ENCODE assay signal across 1 cellular context in the genomic region with DNA sequence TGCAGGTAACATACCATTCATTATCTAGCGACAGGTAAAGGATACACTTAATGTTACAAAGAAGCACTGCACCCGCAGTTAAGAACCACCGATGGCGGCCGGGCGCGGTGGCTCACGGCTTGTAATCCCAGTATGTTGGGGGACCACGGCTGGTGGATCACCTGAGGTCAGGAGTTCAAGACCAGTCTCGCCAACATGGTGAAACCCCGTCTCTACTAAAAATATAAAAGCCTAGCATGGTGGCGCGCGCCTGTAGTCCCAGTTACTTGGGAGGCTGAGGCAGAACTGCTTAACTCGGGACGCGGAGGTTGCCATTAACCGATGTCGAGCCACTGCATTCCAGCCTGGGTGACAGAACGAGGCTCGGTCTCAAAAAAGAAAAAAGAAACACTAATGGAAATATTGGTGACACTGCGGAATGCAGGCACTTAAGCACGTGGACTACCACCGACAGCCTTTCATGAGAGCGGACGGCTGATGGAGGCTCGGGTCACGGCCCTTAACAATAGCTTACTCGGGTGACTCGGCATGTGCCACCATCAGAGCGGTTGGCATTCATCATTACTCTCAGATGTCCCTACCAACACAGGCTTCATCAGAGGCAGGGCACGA.
TF ChIP-seq lines count a peak whose summit lies in the region.

No MANE protein-coding gene starts in this region.

TF ChIP-seq in K562, 482 proteins besides CTCF, POLR2A, EP300 and RAD21 (continued from another document and continues in another):
- TF ChIP-seq JUN (IDR thresholded peaks at IDR 0.05; ENCODE audit: borderline replicate concordance, low read depth, low read length) (no peak), JUN (CRISPR knock-in tag; IDR thresholded peaks at IDR 0.05; ENCODE audit: borderline replicate concordance) (peak; percentile 95; the same call in 1 of the 2 replicates), SAFB (IDR thresholded peaks at IDR 0.05; ENCODE audit: borderline replicate concordance, low read depth, low read length) (no peak), MAFG (tag; conservative IDR thresholded peaks at IDR 0.05) (peak; percentile 32; the same call in 1 of the 2 replicates), SREBF2 (CRISPR knock-in tag; IDR thresholded peaks at IDR 0.05) (no peak; the same call in 1 of the 2 replicates), PTBP1 (IDR thresholded peaks at IDR 0.05; ENCODE audit: low read depth, low read length) (0 out of 2 replicates have a peak, but pooled peaks have one; percentile 18), ZNF717 (CRISPR knock-in tag; IDR thresholded peaks at IDR 0.05) (no peak), MEIS2 (IDR thresholded peaks at IDR 0.05; ENCODE audit: partially characterized antibody) (no peak), CEBPG (CRISPR knock-in tag; IDR thresholded peaks at IDR 0.05) (peak; percentile 61; the same call in 1 of the 2 replicates), CEBPG (tag; conservative IDR thresholded peaks at IDR 0.05 in 1 of 2, IDR thresholded peaks at IDR 0.05 in 1 of 2) (no peak), CXXC5 (CRISPR knock-in tag; IDR thresholded peaks at IDR 0.05) (no peak), ATF7 (IDR thresholded peaks at IDR 0.05) (no peak), ZNF232 (CRISPR knock-in tag; IDR thresholded peaks at IDR 0.05) (peak; percentile 13; the same call in 1 of the 2 replicates), PHTF2 (CRISPR knock-in tag; IDR thresholded peaks at IDR 0.05) (no peak), FOXA3 (CRISPR knock-in tag; conservative IDR thresholded peaks at IDR 0.05 in 1 of 2, IDR thresholded peaks at IDR 0.05 in 1 of 2) (peak in 1 of 2 experiments; percentile 65; a peak in 1 of 4 replicates), XRCC3 (IDR thresholded peaks at IDR 0.05) (no peak), HDGF (IDR thresholded peaks at IDR 0.05) (0 out of 2 replicates have a peak, but pooled peaks have one; percentile 28), ZNF24 (IDR thresholded peaks at IDR 0.05) (no peak), CHD1 (IDR thresholded peaks at IDR 0.05; ENCODE audit: low read length) (peak; percentile 98), TAF15 (IDR thresholded peaks at IDR 0.05; ENCODE audit: low read depth, low read length) (peak; percentile 78; the same call in 1 of the 2 replicates), KAT7 (CRISPR knock-in tag; IDR thresholded peaks at IDR 0.05; ENCODE audit: borderline replicate concordance) (peak; percentile 91; the same call in 1 of the 2 replicates), E2F3 (CRISPR knock-in tag; IDR thresholded peaks at IDR 0.05) (no peak), ZBED1 (IDR thresholded peaks at IDR 0.05) (no peak), ZNF282 (CRISPR knock-in tag; IDR thresholded peaks at IDR 0.05) (no peak), ZNF12 (CRISPR knock-in tag; IDR thresholded peaks at IDR 0.05) (no peak; the same call in 1 of the 2 replicates), BRF1 (IDR thresholded peaks at IDR 0.05; ENCODE audit: borderline replicate concordance, extremely low read depth, insufficient read length) (no peak), ILK (tag; IDR thresholded peaks at IDR 0.05; ENCODE audit: borderline replicate concordance, low read depth) (no peak), RBM22 (IDR thresholded peaks at IDR 0.05; ENCODE audit: low read depth, low read length, poor library complexity, severe bottlenecking) (peak; percentile 87)
- TF ChIP-seq, protein P1, sequence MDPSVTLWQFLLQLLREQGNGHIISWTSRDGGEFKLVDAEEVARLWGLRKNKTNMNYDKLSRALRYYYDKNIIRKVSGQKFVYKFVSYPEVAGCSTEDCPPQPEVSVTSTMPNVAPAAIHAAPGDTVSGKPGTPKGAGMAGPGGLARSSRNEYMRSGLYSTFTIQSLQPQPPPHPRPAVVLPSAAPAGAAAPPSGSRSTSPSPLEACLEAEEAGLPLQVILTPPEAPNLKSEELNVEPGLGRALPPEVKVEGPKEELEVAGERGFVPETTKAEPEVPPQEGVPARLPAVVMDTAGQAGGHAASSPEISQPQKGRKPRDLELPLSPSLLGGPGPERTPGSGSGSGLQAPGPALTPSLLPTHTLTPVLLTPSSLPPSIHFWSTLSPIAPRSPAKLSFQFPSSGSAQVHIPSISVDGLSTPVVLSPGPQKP (CRISPR knock-in tag; IDR thresholded peaks at IDR 0.05), result no peak
- TF ChIP-seq, protein P2, sequence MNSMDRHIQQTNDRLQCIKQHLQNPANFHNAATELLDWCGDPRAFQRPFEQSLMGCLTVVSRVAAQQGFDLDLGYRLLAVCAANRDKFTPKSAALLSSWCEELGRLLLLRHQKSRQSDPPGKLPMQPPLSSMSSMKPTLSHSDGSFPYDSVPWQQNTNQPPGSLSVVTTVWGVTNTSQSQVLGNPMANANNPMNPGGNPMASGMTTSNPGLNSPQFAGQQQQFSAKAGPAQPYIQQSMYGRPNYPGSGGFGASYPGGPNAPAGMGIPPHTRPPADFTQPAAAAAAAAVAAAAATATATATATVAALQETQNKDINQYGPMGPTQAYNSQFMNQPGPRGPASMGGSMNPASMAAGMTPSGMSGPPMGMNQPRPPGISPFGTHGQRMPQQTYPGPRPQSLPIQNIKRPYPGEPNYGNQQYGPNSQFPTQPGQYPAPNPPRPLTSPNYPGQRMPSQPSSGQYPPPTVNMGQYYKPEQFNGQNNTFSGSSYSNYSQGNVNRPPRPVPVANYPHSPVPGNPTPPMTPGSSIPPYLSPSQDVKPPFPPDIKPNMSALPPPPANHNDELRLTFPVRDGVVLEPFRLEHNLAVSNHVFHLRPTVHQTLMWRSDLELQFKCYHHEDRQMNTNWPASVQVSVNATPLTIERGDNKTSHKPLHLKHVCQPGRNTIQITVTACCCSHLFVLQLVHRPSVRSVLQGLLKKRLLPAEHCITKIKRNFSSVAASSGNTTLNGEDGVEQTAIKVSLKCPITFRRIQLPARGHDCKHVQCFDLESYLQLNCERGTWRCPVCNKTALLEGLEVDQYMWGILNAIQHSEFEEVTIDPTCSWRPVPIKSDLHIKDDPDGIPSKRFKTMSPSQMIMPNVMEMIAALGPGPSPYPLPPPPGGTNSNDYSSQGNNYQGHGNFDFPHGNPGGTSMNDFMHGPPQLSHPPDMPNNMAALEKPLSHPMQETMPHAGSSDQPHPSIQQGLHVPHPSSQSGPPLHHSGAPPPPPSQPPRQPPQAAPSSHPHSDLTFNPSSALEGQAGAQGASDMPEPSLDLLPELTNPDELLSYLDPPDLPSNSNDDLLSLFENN (IDR thresholded peaks at IDR 0.05; ENCODE audit: low read depth in 2 of 2, low read length in 2 of 2), result no peak
- TF ChIP-seq, protein P3, sequence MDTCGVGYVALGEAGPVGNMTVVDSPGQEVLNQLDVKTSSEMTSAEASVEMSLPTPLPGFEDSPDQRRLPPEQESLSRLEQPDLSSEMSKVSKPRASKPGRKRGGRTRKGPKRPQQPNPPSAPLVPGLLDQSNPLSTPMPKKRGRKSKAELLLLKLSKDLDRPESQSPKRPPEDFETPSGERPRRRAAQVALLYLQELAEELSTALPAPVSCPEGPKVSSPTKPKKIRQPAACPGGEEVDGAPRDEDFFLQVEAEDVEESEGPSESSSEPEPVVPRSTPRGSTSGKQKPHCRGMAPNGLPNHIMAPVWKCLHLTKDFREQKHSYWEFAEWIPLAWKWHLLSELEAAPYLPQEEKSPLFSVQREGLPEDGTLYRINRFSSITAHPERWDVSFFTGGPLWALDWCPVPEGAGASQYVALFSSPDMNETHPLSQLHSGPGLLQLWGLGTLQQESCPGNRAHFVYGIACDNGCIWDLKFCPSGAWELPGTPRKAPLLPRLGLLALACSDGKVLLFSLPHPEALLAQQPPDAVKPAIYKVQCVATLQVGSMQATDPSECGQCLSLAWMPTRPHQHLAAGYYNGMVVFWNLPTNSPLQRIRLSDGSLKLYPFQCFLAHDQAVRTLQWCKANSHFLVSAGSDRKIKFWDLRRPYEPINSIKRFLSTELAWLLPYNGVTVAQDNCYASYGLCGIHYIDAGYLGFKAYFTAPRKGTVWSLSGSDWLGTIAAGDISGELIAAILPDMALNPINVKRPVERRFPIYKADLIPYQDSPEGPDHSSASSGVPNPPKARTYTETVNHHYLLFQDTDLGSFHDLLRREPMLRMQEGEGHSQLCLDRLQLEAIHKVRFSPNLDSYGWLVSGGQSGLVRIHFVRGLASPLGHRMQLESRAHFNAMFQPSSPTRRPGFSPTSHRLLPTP (IDR thresholded peaks at IDR 0.05; ENCODE audit: borderline replicate concordance, extremely low read depth, insufficient read length), result no peak
- TF ChIP-seq, protein P4, sequence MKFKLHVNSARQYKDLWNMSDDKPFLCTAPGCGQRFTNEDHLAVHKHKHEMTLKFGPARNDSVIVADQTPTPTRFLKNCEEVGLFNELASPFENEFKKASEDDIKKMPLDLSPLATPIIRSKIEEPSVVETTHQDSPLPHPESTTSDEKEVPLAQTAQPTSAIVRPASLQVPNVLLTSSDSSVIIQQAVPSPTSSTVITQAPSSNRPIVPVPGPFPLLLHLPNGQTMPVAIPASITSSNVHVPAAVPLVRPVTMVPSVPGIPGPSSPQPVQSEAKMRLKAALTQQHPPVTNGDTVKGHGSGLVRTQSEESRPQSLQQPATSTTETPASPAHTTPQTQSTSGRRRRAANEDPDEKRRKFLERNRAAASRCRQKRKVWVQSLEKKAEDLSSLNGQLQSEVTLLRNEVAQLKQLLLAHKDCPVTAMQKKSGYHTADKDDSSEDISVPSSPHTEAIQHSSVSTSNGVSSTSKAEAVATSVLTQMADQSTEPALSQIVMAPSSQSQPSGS (CRISPR knock-in tag; IDR thresholded peaks at IDR 0.05), result 0 out of 2 replicates have a peak, but pooled peaks have one; percentile 20
- TF ChIP-seq, protein P5, sequence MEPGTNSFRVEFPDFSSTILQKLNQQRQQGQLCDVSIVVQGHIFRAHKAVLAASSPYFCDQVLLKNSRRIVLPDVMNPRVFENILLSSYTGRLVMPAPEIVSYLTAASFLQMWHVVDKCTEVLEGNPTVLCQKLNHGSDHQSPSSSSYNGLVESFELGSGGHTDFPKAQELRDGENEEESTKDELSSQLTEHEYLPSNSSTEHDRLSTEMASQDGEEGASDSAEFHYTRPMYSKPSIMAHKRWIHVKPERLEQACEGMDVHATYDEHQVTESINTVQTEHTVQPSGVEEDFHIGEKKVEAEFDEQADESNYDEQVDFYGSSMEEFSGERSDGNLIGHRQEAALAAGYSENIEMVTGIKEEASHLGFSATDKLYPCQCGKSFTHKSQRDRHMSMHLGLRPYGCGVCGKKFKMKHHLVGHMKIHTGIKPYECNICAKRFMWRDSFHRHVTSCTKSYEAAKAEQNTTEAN (CRISPR knock-in tag; IDR thresholded peaks at IDR 0.05), result peak; percentile 43; the same call in 1 of the 2 replicates
- TF ChIP-seq, protein P6, sequence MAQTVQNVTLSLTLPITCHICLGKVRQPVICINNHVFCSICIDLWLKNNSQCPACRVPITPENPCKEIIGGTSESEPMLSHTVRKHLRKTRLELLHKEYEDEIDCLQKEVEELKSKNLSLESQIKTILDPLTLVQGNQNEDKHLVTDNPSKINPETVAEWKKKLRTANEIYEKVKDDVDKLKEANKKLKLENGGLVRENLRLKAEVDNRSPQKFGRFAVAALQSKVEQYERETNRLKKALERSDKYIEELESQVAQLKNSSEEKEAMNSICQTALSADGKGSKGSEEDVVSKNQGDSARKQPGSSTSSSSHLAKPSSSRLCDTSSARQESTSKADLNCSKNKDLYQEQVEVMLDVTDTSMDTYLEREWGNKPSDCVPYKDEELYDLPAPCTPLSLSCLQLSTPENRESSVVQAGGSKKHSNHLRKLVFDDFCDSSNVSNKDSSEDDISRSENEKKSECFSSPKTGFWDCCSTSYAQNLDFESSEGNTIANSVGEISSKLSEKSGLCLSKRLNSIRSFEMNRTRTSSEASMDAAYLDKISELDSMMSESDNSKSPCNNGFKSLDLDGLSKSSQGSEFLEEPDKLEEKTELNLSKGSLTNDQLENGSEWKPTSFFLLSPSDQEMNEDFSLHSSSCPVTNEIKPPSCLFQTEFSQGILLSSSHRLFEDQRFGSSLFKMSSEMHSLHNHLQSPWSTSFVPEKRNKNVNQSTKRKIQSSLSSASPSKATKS (CRISPR knock-in tag; IDR thresholded peaks at IDR 0.05), result no peak
- TF ChIP-seq, protein P7, sequence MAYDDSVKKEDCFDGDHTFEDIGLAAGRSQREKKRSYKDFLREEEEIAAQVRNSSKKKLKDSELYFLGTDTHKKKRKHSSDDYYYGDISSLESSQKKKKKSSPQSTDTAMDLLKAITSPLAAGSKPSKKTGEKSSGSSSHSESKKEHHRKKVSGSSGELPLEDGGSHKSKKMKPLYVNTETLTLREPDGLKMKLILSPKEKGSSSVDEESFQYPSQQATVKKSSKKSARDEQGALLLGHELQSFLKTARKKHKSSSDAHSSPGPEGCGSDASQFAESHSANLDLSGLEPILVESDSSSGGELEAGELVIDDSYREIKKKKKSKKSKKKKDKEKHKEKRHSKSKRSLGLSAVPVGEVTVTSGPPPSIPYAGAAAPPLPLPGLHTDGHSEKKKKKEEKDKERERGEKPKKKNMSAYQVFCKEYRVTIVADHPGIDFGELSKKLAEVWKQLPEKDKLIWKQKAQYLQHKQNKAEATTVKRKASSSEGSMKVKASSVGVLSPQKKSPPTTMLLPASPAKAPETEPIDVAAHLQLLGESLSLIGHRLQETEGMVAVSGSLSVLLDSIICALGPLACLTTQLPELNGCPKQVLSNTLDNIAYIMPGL (CRISPR knock-in tag; IDR thresholded peaks at IDR 0.05), result 0 out of 2 replicates have a peak, but pooled peaks have one; percentile 79
- TF ChIP-seq, protein P8, sequence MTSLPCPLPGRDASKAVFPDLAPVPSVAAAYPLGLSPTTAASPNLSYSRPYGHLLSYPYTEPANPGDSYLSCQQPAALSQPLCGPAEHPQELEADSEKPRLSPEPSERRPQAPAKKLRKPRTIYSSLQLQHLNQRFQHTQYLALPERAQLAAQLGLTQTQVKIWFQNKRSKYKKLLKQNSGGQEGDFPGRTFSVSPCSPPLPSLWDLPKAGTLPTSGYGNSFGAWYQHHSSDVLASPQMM (CRISPR knock-in tag; IDR thresholded peaks at IDR 0.05), result 0 out of 2 replicates have a peak, but pooled peaks have one; percentile 21
- TF ChIP-seq, protein P9, sequence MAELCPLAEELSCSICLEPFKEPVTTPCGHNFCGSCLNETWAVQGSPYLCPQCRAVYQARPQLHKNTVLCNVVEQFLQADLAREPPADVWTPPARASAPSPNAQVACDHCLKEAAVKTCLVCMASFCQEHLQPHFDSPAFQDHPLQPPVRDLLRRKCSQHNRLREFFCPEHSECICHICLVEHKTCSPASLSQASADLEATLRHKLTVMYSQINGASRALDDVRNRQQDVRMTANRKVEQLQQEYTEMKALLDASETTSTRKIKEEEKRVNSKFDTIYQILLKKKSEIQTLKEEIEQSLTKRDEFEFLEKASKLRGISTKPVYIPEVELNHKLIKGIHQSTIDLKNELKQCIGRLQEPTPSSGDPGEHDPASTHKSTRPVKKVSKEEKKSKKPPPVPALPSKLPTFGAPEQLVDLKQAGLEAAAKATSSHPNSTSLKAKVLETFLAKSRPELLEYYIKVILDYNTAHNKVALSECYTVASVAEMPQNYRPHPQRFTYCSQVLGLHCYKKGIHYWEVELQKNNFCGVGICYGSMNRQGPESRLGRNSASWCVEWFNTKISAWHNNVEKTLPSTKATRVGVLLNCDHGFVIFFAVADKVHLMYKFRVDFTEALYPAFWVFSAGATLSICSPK (IDR thresholded peaks at IDR 0.05; ENCODE audit: borderline replicate concordance), result peak; percentile 27; the same call in 1 of the 2 replicates
